ENCODE assay signal across 19 cellular contexts in genomic region chr20:20497242-20497985, GRCh38.
DNase-seq lines count a peak whose midpoint lies in the region; ATAC-seq and TF ChIP-seq lines count a peak whose summit lies in the region.
"Had no signal": no experiment of that assay in that cellular context is flagged by ENCODE, and none has a peak within 500 bp of the region (broad histone marks: within the 10 kb centered on the region; RNA-seq: fewer than 3 reads in every experiment).

No MANE protein-coding gene starts in this region.

- peak; percentile 53 for DNase-seq in activated CD4-positive, alpha-beta T cell treated with anti-CD3 and anti-CD28 coated beads, Interleukin-2, amount 10 ng/mL, durations not matched to agents 24 days and 14 days
- no peak for DNase-seq in activated CD4-positive, alpha-beta T cell treated with anti-CD3 and anti-CD28 coated beads for 4 hours
- DNase-seq in dorsolateral prefrontal cortex (no peak), hypothalamus (lab: John Stamatoyannopoulos, UW) (no peak)
- DNase-seq: activated CD8-positive, alpha-beta memory T cell treated with anti-CD3 and anti-CD28 coated beads, Interleukin-2, amount 50 U/mL, for 48 hours; central memory CD4-positive, alpha-beta T cell; esophagus squamous epithelium; lower lobe of right lung; NCI-H2081 treated with DMSO at 0.1 percent for 48 hours; Right ventricle myocardium superior; T-helper 1 cell had no signal

- peak overlapping the region; percentile 94 for H3K27ac Mint-ChIP-seq in activated CD4-positive, alpha-beta T cell treated with anti-CD3 and anti-CD28 coated beads, Interleukin-2, amount 10 ng/mL, durations not matched to agents 24 days and 14 days

- H3K9me3 Mint-ChIP-seq in activated CD4-positive, alpha-beta T cell treated with anti-CD3 and anti-CD28 coated beads, Interleukin-2, amount 10 ng/mL, durations not matched to agents 24 days and 14 days: peaks cover 7% of the 10 kb centered on the region

- H3K4me3 ChIP-seq in dorsolateral prefrontal cortex: no peak overlapping the region
- H3K4me3 ChIP-seq: BLaER1, esophagus squamous epithelium, lower lobe of right lung, skin epidermis, stomach had no signal

- peak; percentile 66 for ATAC-seq in GM19351 (IDR thresholded peaks at IDR 0.05; ENCODE audit: unreplicated experiment)
- ATAC-seq in HG03045 (IDR thresholded peaks at IDR 0.05; ENCODE audit: unreplicated experiment): peak; percentile 82
- no peak for ATAC-seq in HG02610 (IDR thresholded peaks at IDR 0.05; ENCODE audit: unreplicated experiment)
- no peak for ATAC-seq in GM19397 (IDR thresholded peaks at IDR 0.05; ENCODE audit: unreplicated experiment)
- ATAC-seq: lower lobe of right lung had no signal

- H3K27ac ChIP-seq in dorsolateral prefrontal cortex: peak overlapping the region in 48 of 59 donors; percentile 0 to 96 (median 72)
- H3K27ac ChIP-seq: BLaER1, esophagus squamous epithelium, lower lobe of right lung, parathyroid adenoma, skin epidermis had no signal

- no peaks in the 10 kb centered on the region for H3K27me3 Mint-ChIP-seq in activated CD4-positive, alpha-beta T cell treated with anti-CD3 and anti-CD28 coated beads, Interleukin-2, amount 10 ng/mL, durations not matched to agents 24 days and 14 days

- intact Hi-C loops in activated CD4-positive, alpha-beta T cell treated with anti-CD3 and anti-CD28 coated beads, Interleukin-2, amount 10 ng/mL, durations not matched to agents 24 days and 14 days (cut with micrococcal nuclease): loop anchor here (1.0 to 5.0 kb wide), 4 partner anchors 9 to 1060 kb away; partner anchors contain the start of gene RALGAPA2
- intact Hi-C loops in dorsolateral prefrontal cortex (cut with DNase I): loop anchor here in 1 of 2 donors (10.0 kb wide), 1 partner anchor 133 kb away; the partner anchor contains the start of gene INSM1

- H3K4me3 Mint-ChIP-seq in activated CD4-positive, alpha-beta T cell treated with anti-CD3 and anti-CD28 coated beads, Interleukin-2, amount 10 ng/mL, durations not matched to agents 24 days and 14 days: peak overlapping the region; percentile 63

- H3K4me1 Mint-ChIP-seq in activated CD4-positive, alpha-beta T cell treated with anti-CD3 and anti-CD28 coated beads, Interleukin-2, amount 10 ng/mL, durations not matched to agents 24 days and 14 days: peaks cover 51% of the 10 kb centered on the region

- H3K27me3 ChIP-seq in dorsolateral prefrontal cortex: no peaks in the 10 kb centered on the region
- H3K27me3 ChIP-seq: BLaER1, esophagus squamous epithelium, stomach had no signal

- H3K36me3 Mint-ChIP-seq in activated CD4-positive, alpha-beta T cell treated with anti-CD3 and anti-CD28 coated beads, Interleukin-2, amount 10 ng/mL, durations not matched to agents 24 days and 14 days (ENCODE audit: low read depth): peaks cover 47% of the 10 kb centered on the region

- TF ChIP-seq CTCF in dorsolateral prefrontal cortex (IDR thresholded peaks at IDR 0.05 in 54 of 56, conservative IDR thresholded peaks at IDR 0.05 in 2 of 56; ENCODE audit: low read depth in 1 of 56, partially characterized antibody in 56 of 56): no peak

Comparison
In these comparisons a context has a peak if more than half of its experiments do, and no peak if none do; other contexts are left out.
1. ATAC-seq: peak in GM19351 (single experiment) and HG03045 (single experiment); none in HG02610 (single experiment) and GM19397 (single experiment).